In genomic region chr3:32374788-32375595, GRCh38 we compare ENCODE assay signal across 8 cellular contexts. TPM values are rescaled to one million over a fixed set of nuclear protein-coding genes. Genes with fewer than 3 reads are reported as not detected.
A peak's percentile ranks its signal among the peaks of the same experiment; 100 is the strongest.
DNase-seq lines count a peak whose midpoint lies in the region; ATAC-seq, FAIRE-seq and TF ChIP-seq lines count a peak whose summit lies in the region.

No MANE protein-coding gene starts in this region.

- H3K27me3 Mint-ChIP-seq in CD4-positive, CD25-positive, alpha-beta regulatory T cell = no peaks in the 10 kb centered on the region
- H3K27me3 Mint-ChIP-seq in T-helper 17 cell (no peaks in the 10 kb centered on the region), astrocyte (ENCODE audit: low read depth, unreplicated experiment) (no peaks in the 10 kb centered on the region)

- H3K27ac ChIP-seq in CD4-positive, CD25-positive, alpha-beta regulatory T cell (ENCODE audit: insufficient read depth, low read length, poor library complexity, severe bottlenecking) = no peak overlapping the region
- no peak overlapping the region for H3K27ac ChIP-seq in astrocyte (ENCODE audit: low read depth, low read length)

- no peak overlapping the region for H3K9ac ChIP-seq in astrocyte (ENCODE audit: low read length)

- DNase-seq in CD4-positive, CD25-positive, alpha-beta regulatory T cell = peak; percentile 63 to 90 (median 80)
- peak in 2 of 3 donors; percentile 15 to 68 for DNase-seq in T-helper 17 cell
- peak; percentile 48 for DNase-seq in astrocyte (ENCODE audit: low read depth)
- DNase-seq in iPS DF 4.7 (ENCODE audit: extremely low read depth, low spot score) = peak; percentile 87
- DNase-seq in stimulated activated CD4-positive, alpha-beta T cell treated with anti-CD3 and anti-CD28 coated beads, Interleukin-15, amount 100 ng/mL, for 24 hours = peak; percentile 73
- DNase-seq in GM19240 (ENCODE audit: insufficient read length, low spot score) = no peak

- no peaks in the 10 kb centered on the region for H3K9me3 ChIP-seq in CD4-positive, CD25-positive, alpha-beta regulatory T cell (ENCODE audit: control insufficient read depth in 2 of 2, low read length in 2 of 2)
- H3K9me3 ChIP-seq in T-helper 17 cell (ENCODE audit: control insufficient read depth, low read length, poor library complexity, severe bottlenecking) (no peaks in the 10 kb centered on the region), astrocyte (ENCODE audit: insufficient read depth, low read depth, low read length) (no peaks in the 10 kb centered on the region)

- no peaks in the 10 kb centered on the region for H4K20me1 ChIP-seq in astrocyte (ENCODE audit: insufficient read depth, low read length)

- peak overlapping the region; percentile 84 to 96 (median 96) for H3K27ac Mint-ChIP-seq in CD4-positive, CD25-positive, alpha-beta regulatory T cell
- H3K27ac Mint-ChIP-seq in T-helper 17 cell = peak overlapping the region; percentile 88
- H3K27ac Mint-ChIP-seq in astrocyte (ENCODE audit: unreplicated experiment) = no peak overlapping the region

- H3K4me3 Mint-ChIP-seq in CD4-positive, CD25-positive, alpha-beta regulatory T cell = peak overlapping the region in 3 of 4 donors; percentile 16 to 79 (median 40)
- no peak overlapping the region for H3K4me3 Mint-ChIP-seq in T-helper 17 cell
- no peak overlapping the region for H3K4me3 Mint-ChIP-seq in astrocyte (ENCODE audit: unreplicated experiment)

- peak; percentile 79 for FAIRE-seq in astrocyte (lab: Jason Lieb, UNC)

- peaks cover 16 to 51% (median 23%) of the 10 kb centered on the region in 4 donors for H3K4me1 Mint-ChIP-seq in CD4-positive, CD25-positive, alpha-beta regulatory T cell
- peaks cover 17% of the 10 kb centered on the region for H3K4me1 Mint-ChIP-seq in T-helper 17 cell
- H3K4me1 Mint-ChIP-seq in astrocyte (ENCODE audit: low read depth, unreplicated experiment) = no peaks in the 10 kb centered on the region

- H3K79me2 ChIP-seq in astrocyte (ENCODE audit: insufficient read depth, low read length) = no peaks in the 10 kb centered on the region

- H3K27me3 ChIP-seq in CD4-positive, CD25-positive, alpha-beta regulatory T cell (ENCODE audit: control insufficient read depth, insufficient read depth, low read length) = no peaks in the 10 kb centered on the region
- H3K27me3 ChIP-seq in astrocyte (ENCODE audit: insufficient read depth, low read length) = no peaks in the 10 kb centered on the region

- no peaks in the 10 kb centered on the region for H3K36me3 ChIP-seq in CD4-positive, CD25-positive, alpha-beta regulatory T cell (ENCODE audit: control insufficient read depth, insufficient read depth, low read length)
- H3K36me3 ChIP-seq in astrocyte (ENCODE audit: insufficient read depth, low read length) = no peaks in the 10 kb centered on the region

- peak overlapping the region; percentile 58 for H2AFZ ChIP-seq in astrocyte (ENCODE audit: low read depth, low read length)

- peaks cover 43% of the 10 kb centered on the region for H3K4me1 ChIP-seq in CD4-positive, CD25-positive, alpha-beta regulatory T cell (ENCODE audit: control insufficient read depth, insufficient read depth, low read length, poor library complexity, severe bottlenecking)
- peaks cover 4% of the 10 kb centered on the region for H3K4me1 ChIP-seq in astrocyte (ENCODE audit: insufficient read depth, low read length)

- H3K9me3 Mint-ChIP-seq in CD4-positive, CD25-positive, alpha-beta regulatory T cell = no peaks in the 10 kb centered on the region
- H3K9me3 Mint-ChIP-seq in astrocyte (ENCODE audit: unreplicated experiment) = no peaks in the 10 kb centered on the region

- peak overlapping the region; percentile 44 for H3K4me2 ChIP-seq in astrocyte (ENCODE audit: low read length)

- H3K4me3 ChIP-seq in CD4-positive, CD25-positive, alpha-beta regulatory T cell (ENCODE audit: low read depth, low read length) = peak overlapping the region; percentile 15
- no peak overlapping the region for H3K4me3 ChIP-seq in astrocyte (ENCODE audit: insufficient read depth, low read depth, low read length)

- peak; percentile 17 to 30 for ATAC-seq in CD4-positive, CD25-positive, alpha-beta regulatory T cell (ENCODE audit: low read depth in 2 of 2)
- peak; percentile 67 for ATAC-seq in GM19397 (IDR thresholded peaks at IDR 0.05; ENCODE audit: unreplicated experiment)
- peak; percentile 70 for ATAC-seq in T-helper 17 cell

- H3K36me3 Mint-ChIP-seq in CD4-positive, CD25-positive, alpha-beta regulatory T cell = peaks cover 4% of the 10 kb centered on the region
- no peaks in the 10 kb centered on the region for H3K36me3 Mint-ChIP-seq in T-helper 17 cell (ENCODE audit: low read depth)
- no peaks in the 10 kb centered on the region for H3K36me3 Mint-ChIP-seq in astrocyte (ENCODE audit: low read depth, unreplicated experiment)

- peak; percentile 66 for TF ChIP-seq CTCF in LNCAP (IDR thresholded peaks at IDR 0.05)
- peak; percentile 69 for TF ChIP-seq CTCF in astrocyte (IDR thresholded peaks at IDR 0.05; ENCODE audit: insufficient read depth, low read depth, low read length)

RNA-seq across cellular contexts. Expression of gene CMTM7, which starts 16.7 kb away (rescaled TPM):
- 77.3 TPM for total RNA-seq in CD4-positive, CD25-positive, alpha-beta regulatory T cell
- polyA plus RNA-seq in CD4-positive, CD25-positive, alpha-beta regulatory T cell = 100 to 1,000 TPM; 141 to 231 (median 171) TPM
- total RNA-seq in T-helper 17 cell (10 to 100 TPM; 38.5 to 45.3 TPM), astrocyte (19.7 and 23.9 TPM in 2 replicates)

Comparison
In these comparisons a context has a peak if more than half of its experiments do, and no peak if none do; other contexts are left out.
1. H3K4me3 Mint-ChIP-seq: peak in CD4-positive, CD25-positive, alpha-beta regulatory T cell (3 of 4); none in T-helper 17 cell (single experiment) and astrocyte (single experiment).
2. Peak in every context shown above with its lines, with median percentiles within 50 percentile points of each other: ATAC-seq.